9 cellular contexts compared by ENCODE assay signal in the genomic region with DNA sequence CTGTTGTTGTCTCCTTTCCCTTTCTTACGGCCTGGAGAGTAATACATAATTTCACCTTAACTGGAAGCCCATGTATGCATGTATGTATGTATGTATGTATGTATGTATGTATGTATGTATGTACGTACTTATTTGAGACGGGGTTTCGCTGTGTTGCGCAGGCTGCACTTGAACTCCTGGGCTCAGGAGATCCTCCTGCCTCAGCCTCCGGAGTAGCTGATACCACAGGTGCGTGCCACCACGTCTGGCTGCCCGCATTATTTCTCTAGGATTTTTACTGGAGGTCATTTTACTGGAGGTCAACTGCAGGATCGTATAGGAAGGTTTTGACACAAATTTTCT. TPM values are rescaled to one million over a fixed set of nuclear protein-coding genes. Genes with fewer than 3 reads are reported as not detected.
A peak's percentile ranks its signal among the peaks of the same experiment; 100 is the strongest.
DNase-seq lines count a peak whose midpoint lies in the region; ATAC-seq and TF ChIP-seq lines count a peak whose summit lies in the region.
"Had no signal": no experiment of that assay in that cellular context is flagged by ENCODE, and none has a peak within 500 bp of the region (broad histone marks: within the 10 kb centered on the region; RNA-seq: fewer than 3 reads in every experiment).

No MANE protein-coding gene starts in this region.

- H4K20me1 ChIP-seq in BLaER1 treated with 17β-estradiol and CSF1 and Interleukin-3, amounts not matched to agents 10 nM and 100 nM = peaks cover 0 to 8% (median 2%) of the 10 kb centered on the region in 11 experiments; a peak in 6 of 22 replicates

- no peak for DNase-seq in HL-60 (ENCODE audit: low read depth in 1 of 2, low spot score in 1 of 2)
- DNase-seq in ovary = no peak
- DNase-seq in NCI-H526 treated with DMSO at 0.1 percent for 48 hours (lab: John Stamatoyannopoulos, UW) = no peak
- no peak for DNase-seq in amniotic stem cell (lab: John Stamatoyannopoulos, UW)
- DNase-seq in cerebellum (ENCODE audit: low spot score) = no peak

- TF ChIP-seq CTCF in HL-60 (IDR thresholded peaks at IDR 0.05; ENCODE audit: insufficient read depth, low read length) (no peak), ovary (IDR thresholded peaks at IDR 0.05) (no peak)

- peaks cover 29 to 33% (median 31%) of the 10 kb centered on the region in 11 experiments for H3K36me3 ChIP-seq in BLaER1 treated with 17β-estradiol and CSF1 and Interleukin-3, amounts not matched to agents 10 nM and 100 nM
- H3K36me3 ChIP-seq in duodenal mucosa (ENCODE audit: control insufficient read depth in 1 of 2, insufficient read depth in 2 of 2, low read length in 2 of 2) (peaks cover 16 to 24% of the 10 kb centered on the region in 2 donors), ovary (no peaks in the 10 kb centered on the region)

- intact Hi-C loops in ovary (cut with DNase I) = no loop called here

- peaks cover 9 to 19% (median 14%) of the 10 kb centered on the region in 10 experiments for H3K4me1 ChIP-seq in BLaER1 treated with 17β-estradiol and CSF1 and Interleukin-3, amounts not matched to agents 10 nM and 100 nM
- peaks cover 14 to 16% of the 10 kb centered on the region in 2 donors for H3K4me1 ChIP-seq in duodenal mucosa (ENCODE audit: control insufficient read depth in 1 of 2, insufficient read depth in 2 of 2, low read length in 2 of 2)
- H3K4me1 ChIP-seq in ovary (ENCODE audit: insufficient read depth) = peaks cover 4% of the 10 kb centered on the region

- peaks cover 0 to 8% (median 0%) of the 10 kb centered on the region in 11 experiments; a peak in 2 of 22 replicates for H3K9me3 ChIP-seq in BLaER1 treated with 17β-estradiol and CSF1 and Interleukin-3, amounts not matched to agents 10 nM and 100 nM (replicated peaks in 1 of 11)
- H3K9me3 ChIP-seq in duodenal mucosa (ENCODE audit: control insufficient read depth in 1 of 2, low read length in 2 of 2) = no peaks in the 10 kb centered on the region
- no peaks in the 10 kb centered on the region for H3K9me3 ChIP-seq in ovary

- no peak overlapping the region for H3K9ac ChIP-seq in BLaER1 treated with 17β-estradiol and CSF1 and Interleukin-3, amounts not matched to agents 10 nM and 100 nM
- H3K9ac ChIP-seq in duodenal mucosa (ENCODE audit: low read depth in 1 of 2, low read length in 2 of 2) = no peak overlapping the region

- 34 to 48% (median 36%) methylated on average over 10 of the region's 10 CpGs for WGBS in ovary, 3 donors

- ATAC-seq in GM21423 (IDR thresholded peaks at IDR 0.05; ENCODE audit: unreplicated experiment) = no peak

- H3K4me2 ChIP-seq in BLaER1 treated with 17β-estradiol and CSF1 and Interleukin-3, amounts not matched to agents 10 nM and 100 nM = peak overlapping the region in 9 of 11 experiments; percentile 8 to 63 (median 50); a peak in 14 of 22 replicates

- no peak overlapping the region for H3K27ac ChIP-seq in BLaER1 treated with 17β-estradiol and CSF1 and Interleukin-3, amounts not matched to agents 10 nM and 100 nM
- H3K27ac ChIP-seq in HL-60 (replicated peaks) = no peak overlapping the region
- no peak overlapping the region for H3K27ac ChIP-seq in duodenal mucosa (ENCODE audit: low read depth, low read length)
- no peak overlapping the region for H3K27ac ChIP-seq in ovary

- TF ChIP-seq EP300 in ovary (IDR thresholded peaks at IDR 0.05) = no peak

- H3K4me3 ChIP-seq in BLaER1 treated with 17β-estradiol and CSF1 and Interleukin-3, amounts not matched to agents 10 nM and 100 nM = no peak overlapping the region; a peak in 3 of 20 replicates
- H3K4me3 ChIP-seq in HL-60 (replicated peaks; ENCODE audit: insufficient read depth, low read length) (peak overlapping the region; percentile 27), duodenal mucosa (ENCODE audit: low read depth in 1 of 2, low read length in 2 of 2) (peak overlapping the region; percentile 25 to 94), ovary (peak overlapping the region; percentile 33)

- no peaks in the 10 kb centered on the region for H3K27me3 ChIP-seq in BLaER1 treated with 17β-estradiol and CSF1 and Interleukin-3, amounts not matched to agents 10 nM and 100 nM
- peaks cover 5% of the 10 kb centered on the region for H3K27me3 ChIP-seq in HL-60 (ENCODE audit: insufficient read depth, poor library complexity, severe bottlenecking)
- H3K27me3 ChIP-seq in duodenal mucosa (ENCODE audit: control insufficient read depth in 1 of 2, insufficient read depth in 2 of 2, low read length in 2 of 2) = no peaks in the 10 kb centered on the region
- no peaks in the 10 kb centered on the region for H3K27me3 ChIP-seq in ovary
- H3K27me3 ChIP-seq: cardiac muscle cell had no signal

- TF ChIP-seq POLR2A in ovary (IDR thresholded peaks at IDR 0.05) = no peak

RNA-seq across cellular contexts. Expression of a gene that starts 0.6 kb away (rescaled TPM):
- 100 to 1,000 TPM; 128 to 227 (median 200) TPM for total RNA-seq in ovary
- polyA plus RNA-seq in ovary = 100 to 1,000 TPM; 197 to 387 TPM
- 78.9 TPM for total RNA-seq in cerebellum

RNA-seq across cellular contexts. Expression of a gene that starts 45.3 kb away (rescaled TPM):
- total RNA-seq in ovary = under 1 TPM; 0.34 to 0.99 (median 0.60) TPM
- polyA plus RNA-seq in ovary = 1 to 10 TPM in 1 of 2 donors, under 1 TPM in 1; 0.33 to 1.3 TPM
- 22.7 TPM for total RNA-seq in cerebellum

RNA-seq across cellular contexts. Expression of a gene that starts 51.6 kb away (rescaled TPM):
- total RNA-seq in ovary = 10 to 100 TPM; 27.7 to 64.0 (median 32.5) TPM
- polyA plus RNA-seq in ovary = 10 to 100 TPM; 44.0 to 63.7 TPM
- 32.1 TPM for total RNA-seq in cerebellum

RNA-seq across cellular contexts. Expression of a gene that starts 58.8 kb away (rescaled TPM):
- total RNA-seq in ovary (100 to 1,000 TPM; 111 to 175 (median 122) TPM), cerebellum (48.5 TPM)
- polyA plus RNA-seq in ovary = 100 to 1,000 TPM in 1 of 2 donors, 10 to 100 TPM in 1; 82.7 to 127 TPM

Comparison
In these comparisons a context has a peak if more than half of its experiments do, and no peak if none do; other contexts are left out.
1. H3K4me3 ChIP-seq: peak in HL-60 (single experiment), duodenal mucosa (2 of 2) and ovary (single experiment); none in BLaER1 treated with 17β-estradiol and CSF1 and Interleukin-3, amounts not matched to agents 10 nM and 100 nM (0 of 10).
2. RNA of a gene that starts 45.3 kb away (total RNA-seq): 22.7 TPM in cerebellum (single experiment); 0.34 to 0.99 TPM in ovary; every median in the first group is over 10 times any median in the second.